Comparison of ENCODE assay signal across 24 cellular contexts in the genomic region with DNA sequence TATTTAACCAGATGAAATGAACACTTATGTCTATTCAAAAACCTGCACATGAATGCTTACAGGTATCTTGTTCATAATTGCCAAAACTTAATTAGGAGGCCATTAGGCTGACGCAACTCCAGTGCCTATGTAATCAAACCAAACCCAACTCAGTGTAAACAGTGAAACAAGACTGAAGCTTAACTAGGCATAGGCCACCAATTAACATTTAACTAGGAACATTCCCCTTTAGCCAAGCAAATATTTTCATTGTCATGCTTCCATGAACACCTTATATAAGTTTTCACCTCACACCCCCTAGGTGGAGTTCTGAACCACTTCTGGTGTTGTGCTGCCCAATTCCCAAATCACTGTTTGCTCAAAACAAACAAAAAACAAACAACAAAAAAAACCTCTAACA.
DNase-seq lines count a peak whose midpoint lies in the region; ATAC-seq and TF ChIP-seq lines count a peak whose summit lies in the region.
"Had no signal": no experiment of that assay in that cellular context is flagged by ENCODE, and none has a peak within 500 bp of the region (broad histone marks: within the 10 kb centered on the region; RNA-seq: fewer than 3 reads in every experiment).

No MANE protein-coding gene starts in this region.

- no peak overlapping the region for H2AK5ac ChIP-seq in mesendoderm (ENCODE audit: low read length)

- no peak overlapping the region for H2BK15ac ChIP-seq in mesendoderm (replicated peaks; ENCODE audit: low read depth)

- H3K4me3 ChIP-seq in mesendoderm (ENCODE audit: low read length) = no peak overlapping the region
- H3K4me3 ChIP-seq: esophagus muscularis mucosa, gastrocnemius medialis, prostate gland had no signal

- H3K79me1 ChIP-seq in mesendoderm (ENCODE audit: low read length) = no peaks in the 10 kb centered on the region

- no peak overlapping the region for H2BK5ac ChIP-seq in mesendoderm (ENCODE audit: low read length)

- H3K23ac ChIP-seq in mesendoderm (ENCODE audit: low read length) = no peak overlapping the region

- TF ChIP-seq CTCF in VCaP (conservative IDR thresholded peaks at IDR 0.05) = peak; percentile 36

- no peaks in the 10 kb centered on the region for H3K79me2 ChIP-seq in mesendoderm (ENCODE audit: control insufficient read depth, insufficient read depth, low read length)

- no peak for ATAC-seq in HG02885 (IDR thresholded peaks at IDR 0.05; ENCODE audit: poor library complexity, unreplicated experiment)
- ATAC-seq: gastrocnemius medialis, HCT116, Right ventricle myocardium inferior had no signal

- H3K4me1 ChIP-seq in mesendoderm (ENCODE audit: control insufficient read depth, low read depth, low read length) = no peaks in the 10 kb centered on the region
- H3K4me1 ChIP-seq: esophagus muscularis mucosa, gastrocnemius medialis, prostate gland had no signal

- H4K5ac ChIP-seq in mesendoderm (ENCODE audit: low read length) = no peak overlapping the region

- no peak overlapping the region for H3K4ac ChIP-seq in mesendoderm (ENCODE audit: low read depth, low read length)

- H3K9ac ChIP-seq in mesendoderm (ENCODE audit: low read length) = no peak overlapping the region

- no peaks in the 10 kb centered on the region for H3K36me3 ChIP-seq in mesendoderm (ENCODE audit: control insufficient read depth, insufficient read depth, low read length)
- H3K36me3 ChIP-seq: esophagus muscularis mucosa, gastrocnemius medialis, neutrophil, prostate gland had no signal

- no peak overlapping the region for H3K18ac ChIP-seq in mesendoderm (ENCODE audit: low read length)

- H2BK120ac ChIP-seq in mesendoderm (ENCODE audit: low read depth, low read length) = no peak overlapping the region

- no peaks in the 10 kb centered on the region for H3K27me3 ChIP-seq in mesendoderm (ENCODE audit: insufficient read depth, low read length, poor library complexity)
- H3K27me3 ChIP-seq: esophagus muscularis mucosa, gastrocnemius medialis, neutrophil had no signal

- H3K56ac ChIP-seq in mesendoderm (ENCODE audit: low read length) = no peak overlapping the region

- peak; percentile 16 for DNase-seq in DMS153 (lab: John Stamatoyannopoulos, UW)
- DNase-seq in DMS153 treated with DMSO at 0.1 percent for 48 hours (lab: John Stamatoyannopoulos, UW; ENCODE audit: unreplicated experiment) = no peak
- DNase-seq in NCI-H1105 (lab: John Stamatoyannopoulos, UW) = peak; percentile 38
- DNase-seq in mesendoderm = peak; percentile 2
- DNase-seq in stimulated activated naive CD4-positive, alpha-beta T cell (lab: John Stamatoyannopoulos, UW) = no peak
- DNase-seq in HCEC 1CT = no peak
- DNase-seq: 8988T; activated CD4-positive, alpha-beta T cell treated with anti-CD3 and anti-CD28 coated beads, Interleukin-2, amount 10 ng/mL, durations not matched to agents 24 days and 14 days; activated naive CD4-positive, alpha-beta T cell treated with Interleukin-2 at 50 U/mL for 16 hours; activated T-cell treated with anti-CD3 and anti-CD28 coated beads, Interleukin-2, amount 50 U/mL, for 48 hours; effector memory CD4-positive, alpha-beta T cell; gastrocnemius medialis; NCI-H1092; NCI-H2081 treated with DMSO at 0.1 percent for 48 hours; NCI-H524 treated with DMSO at 0.1 percent for 48 hours; OCI-M1; stimulated activated CD4-positive, alpha-beta T cell treated with anti-CD3 and anti-CD28 coated beads, Interleukin-1b, Interleukin-23, amount 100 ng/mL, for 48 hours had no signal

- WGBS in mesendoderm (ENCODE audit: extremely low coverage, insufficient coverage, low lambda C conversion rate) = no CpG with 5 or more reads among the region's 1 CpG

- no peak overlapping the region for H3K4me2 ChIP-seq in mesendoderm (ENCODE audit: low read length)

- H3K27ac ChIP-seq in VCaP (peak overlapping the region; percentile 74), mesendoderm (ENCODE audit: low read depth, low read length) (no peak overlapping the region)
- H3K27ac ChIP-seq: esophagus muscularis mucosa, gastrocnemius medialis, neutrophil, prostate gland had no signal

- no peak overlapping the region for H4K8ac ChIP-seq in mesendoderm (ENCODE audit: low read depth, low read length)

Comparison
In these comparisons a context has a peak if more than half of its experiments do, and no peak if none do; other contexts are left out.
1. DNase-seq: peak in DMS153 (single experiment), NCI-H1105 (single experiment) and mesendoderm (single experiment); none in DMS153 treated with DMSO at 0.1 percent for 48 hours (single experiment), stimulated activated naive CD4-positive, alpha-beta T cell (0 of 6) and HCEC 1CT (single experiment).